Comparison of ENCODE assay signal across 1 cellular context in the genomic region with DNA sequence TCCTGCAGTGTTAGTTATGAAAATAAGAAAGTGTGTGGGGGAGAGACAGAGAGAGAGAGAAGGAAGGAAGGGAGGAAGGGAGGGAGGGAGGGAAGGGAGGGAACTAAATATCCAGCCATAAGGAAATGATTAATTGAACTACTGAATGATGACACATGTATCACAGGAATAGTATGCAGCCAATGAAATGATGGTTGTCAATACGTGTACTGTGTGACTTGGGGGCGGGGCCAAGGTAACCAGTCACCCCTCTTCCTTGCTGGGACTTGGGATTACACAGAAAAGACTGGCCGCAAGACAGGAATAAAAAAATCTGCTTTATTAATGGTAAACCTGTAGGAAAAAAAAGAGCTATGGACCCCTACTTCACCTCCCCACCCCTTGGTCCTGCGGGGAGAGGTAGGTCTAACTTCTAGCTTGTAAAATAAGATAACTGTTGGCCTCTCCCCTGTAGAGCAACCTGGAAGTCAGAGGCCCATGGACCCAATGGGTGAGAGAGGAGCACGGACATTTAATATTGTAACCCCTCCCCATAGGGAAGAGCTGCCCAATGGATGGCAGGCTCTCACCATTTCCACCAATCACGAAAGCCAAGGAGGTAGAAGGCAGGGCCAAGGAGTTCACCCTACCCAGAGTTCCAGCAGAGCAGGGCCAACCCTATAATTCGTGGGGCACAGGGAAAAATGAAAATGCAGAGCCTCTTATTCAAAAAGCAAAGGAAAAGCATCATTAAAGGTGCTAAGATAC.
TF ChIP-seq lines count a peak whose summit lies in the region.

No MANE protein-coding gene starts in this region.

TF ChIP-seq in WTC11, 78 proteins besides CTCF, POLR2A, EP300 and RAD21:
- TF ChIP-seq SP1 (CRISPR knock-in tag; conservative IDR thresholded peaks at IDR 0.05) = no peak
- TF ChIP-seq SMAD3 (CRISPR knock-in tag; IDR thresholded peaks at IDR 0.05; ENCODE audit: borderline replicate concordance) = no peak
- TF ChIP-seq, protein P1, sequence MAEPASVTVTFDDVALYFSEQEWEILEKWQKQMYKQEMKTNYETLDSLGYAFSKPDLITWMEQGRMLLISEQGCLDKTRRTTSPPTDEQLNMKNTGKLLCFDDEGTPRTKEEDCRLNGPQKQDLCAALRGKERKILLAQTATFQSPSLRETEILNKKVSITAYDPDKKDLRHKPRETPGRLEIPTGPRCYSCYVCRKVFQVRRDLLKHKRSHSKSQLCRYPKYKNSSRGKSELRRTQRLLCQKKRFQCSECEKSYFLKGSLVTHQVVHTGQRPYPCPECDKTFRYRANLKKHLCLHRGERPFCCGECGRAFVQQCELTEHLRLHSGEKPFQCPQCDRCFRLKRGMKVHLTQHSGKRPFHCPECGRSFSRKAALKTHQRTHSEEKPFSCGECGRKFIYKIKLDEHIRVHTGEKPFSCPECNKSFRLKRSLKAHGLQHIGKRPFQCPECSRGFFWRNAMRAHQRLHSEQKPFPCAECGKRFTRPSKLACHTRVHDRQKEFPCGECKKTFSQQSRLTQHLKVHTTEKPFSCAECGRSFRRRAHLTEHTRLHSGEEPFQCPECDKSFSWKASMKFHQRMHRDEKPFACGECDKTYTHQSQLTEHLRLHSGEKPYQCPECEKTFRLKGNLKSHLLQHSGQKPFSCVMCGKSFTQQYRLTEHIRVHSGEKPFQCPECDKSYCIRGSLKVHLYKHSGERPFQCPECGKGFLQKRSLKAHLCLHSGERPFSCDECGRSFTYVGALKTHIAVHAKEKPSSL (CRISPR knock-in tag; conservative IDR thresholded peaks at IDR 0.05) = no peak
- TF ChIP-seq ZNF423 (CRISPR knock-in tag; IDR thresholded peaks at IDR 0.05) = no peak
- no peak for TF ChIP-seq ZNF671 (CRISPR knock-in tag; IDR thresholded peaks at IDR 0.05)
- TF ChIP-seq, protein P2, sequence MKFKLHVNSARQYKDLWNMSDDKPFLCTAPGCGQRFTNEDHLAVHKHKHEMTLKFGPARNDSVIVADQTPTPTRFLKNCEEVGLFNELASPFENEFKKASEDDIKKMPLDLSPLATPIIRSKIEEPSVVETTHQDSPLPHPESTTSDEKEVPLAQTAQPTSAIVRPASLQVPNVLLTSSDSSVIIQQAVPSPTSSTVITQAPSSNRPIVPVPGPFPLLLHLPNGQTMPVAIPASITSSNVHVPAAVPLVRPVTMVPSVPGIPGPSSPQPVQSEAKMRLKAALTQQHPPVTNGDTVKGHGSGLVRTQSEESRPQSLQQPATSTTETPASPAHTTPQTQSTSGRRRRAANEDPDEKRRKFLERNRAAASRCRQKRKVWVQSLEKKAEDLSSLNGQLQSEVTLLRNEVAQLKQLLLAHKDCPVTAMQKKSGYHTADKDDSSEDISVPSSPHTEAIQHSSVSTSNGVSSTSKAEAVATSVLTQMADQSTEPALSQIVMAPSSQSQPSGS (CRISPR knock-in tag; IDR thresholded peaks at IDR 0.05; ENCODE audit: borderline replicate concordance, low read depth) = no peak
- no peak for TF ChIP-seq NR3C1 (CRISPR knock-in tag; conservative IDR thresholded peaks at IDR 0.05; ENCODE audit: low read depth)
- TF ChIP-seq, protein P3, sequence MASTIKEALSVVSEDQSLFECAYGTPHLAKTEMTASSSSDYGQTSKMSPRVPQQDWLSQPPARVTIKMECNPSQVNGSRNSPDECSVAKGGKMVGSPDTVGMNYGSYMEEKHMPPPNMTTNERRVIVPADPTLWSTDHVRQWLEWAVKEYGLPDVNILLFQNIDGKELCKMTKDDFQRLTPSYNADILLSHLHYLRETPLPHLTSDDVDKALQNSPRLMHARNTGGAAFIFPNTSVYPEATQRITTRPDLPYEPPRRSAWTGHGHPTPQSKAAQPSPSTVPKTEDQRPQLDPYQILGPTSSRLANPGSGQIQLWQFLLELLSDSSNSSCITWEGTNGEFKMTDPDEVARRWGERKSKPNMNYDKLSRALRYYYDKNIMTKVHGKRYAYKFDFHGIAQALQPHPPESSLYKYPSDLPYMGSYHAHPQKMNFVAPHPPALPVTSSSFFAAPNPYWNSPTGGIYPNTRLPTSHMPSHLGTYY (CRISPR knock-in tag; IDR thresholded peaks at IDR 0.05) = no peak
- no peak for TF ChIP-seq ELF4 (CRISPR knock-in tag; IDR thresholded peaks at IDR 0.05; ENCODE audit: low read depth)
- TF ChIP-seq TEAD1 (CRISPR knock-in tag; IDR thresholded peaks at IDR 0.05) = no peak
- TF ChIP-seq, protein P4, sequence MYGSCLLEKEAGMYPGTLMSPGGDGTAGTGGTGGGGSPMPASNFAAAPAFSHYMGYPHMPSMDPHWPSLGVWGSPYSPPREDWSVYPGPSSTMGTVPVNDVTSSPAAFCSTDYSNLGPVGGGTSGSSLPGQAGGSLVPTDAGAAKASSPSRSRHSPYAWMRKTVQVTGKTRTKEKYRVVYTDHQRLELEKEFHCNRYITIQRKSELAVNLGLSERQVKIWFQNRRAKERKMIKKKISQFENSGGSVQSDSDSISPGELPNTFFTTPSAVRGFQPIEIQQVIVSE (CRISPR knock-in tag; IDR thresholded peaks at IDR 0.05; ENCODE audit: borderline replicate concordance) = no peak
